In genomic region chr6:139690007-139690406, GRCh38 we compare ENCODE assay signal across 26 cellular contexts.
"Had no signal": no experiment of that assay in that cellular context is flagged by ENCODE, and none has a peak within 500 bp of the region (broad histone marks: within the 10 kb centered on the region; RNA-seq: fewer than 3 reads in every experiment).

No MANE protein-coding gene starts in this region.

- H3K9ac ChIP-seq: KMS-11, SK-N-SH had no signal

- H3K4me1 Mint-ChIP-seq: activated CD4-positive, alpha-beta T cell treated with anti-CD3 and anti-CD28 coated beads for 36 hours; activated naive CD4-positive, alpha-beta T cell treated with anti-CD3 and anti-CD28 coated beads, Interleukin-2, amount 10 ng/mL, durations not matched to agents 7 days and 5 days; activated naive CD8-positive, alpha-beta T cell treated with anti-CD3 and anti-CD28 coated beads for 36 hours had no signal

- H3K9me3 ChIP-seq: SK-N-SH had no signal

- ATAC-seq: activated CD4-positive, alpha-beta T cell treated with anti-CD3 and anti-CD28 coated beads for 36 hours; activated T-cell treated with anti-CD3 and anti-CD28 coated beads, Interleukin-2, amount 50 U/mL, for 72 hours; Panc1; Right ventricle myocardium inferior had no signal

- H3K4me2 ChIP-seq: KMS-11, SK-N-SH had no signal

- DNase-seq: activated CD4-positive, alpha-beta memory T cell treated with anti-CD3 and anti-CD28 coated beads, Interleukin-2, amount 10 ng/mL, durations not matched to agents 7 days and 5 days; activated CD4-positive, alpha-beta T cell treated with anti-CD3 and anti-CD28 coated beads for 36 hours; activated CD4-positive, alpha-beta T cell treated with anti-CD3 and anti-CD28 coated beads, Interleukin-2, amount 50 U/mL, for 1 hour; activated gamma-delta T cell treated with Interleukin-2 at 50 U/mL for 16 hours; activated naive CD4-positive, alpha-beta T cell treated with anti-CD3 and anti-CD28 coated beads, Interleukin-2, amount 10 ng/mL, durations not matched to agents 7 days and 5 days; activated naive CD8-positive, alpha-beta T cell treated with anti-CD3 and anti-CD28 coated beads for 36 hours; activated T-cell treated with anti-CD3 and anti-CD28 coated beads for 4 hours; activated T-cell treated with anti-CD3 and anti-CD28 coated beads, Interleukin-2, amount 50 U/mL, for 72 hours; caudate nucleus; MM.1S; NCI-H1105; NCI-H1436; NCI-H1694 treated with DMSO at 0.1 percent for 48 hours; NCI-H2029 treated with DMSO at 0.1 percent for 48 hours; NCI-H510A treated with DMSO at 0.1 percent for 48 hours; NCI-H69; NK-92 treated with Interleukin-12 subunit alpha and Interleukin-12 subunit beta, amount 100 ng/mL, for 24 hours; OCI-M1; RPMI8226; SK-N-SH; T-helper 1 cell had no signal

- H3K4me3 Mint-ChIP-seq: activated CD4-positive, alpha-beta memory T cell treated with anti-CD3 and anti-CD28 coated beads, Interleukin-2, amount 10 ng/mL, durations not matched to agents 7 days and 5 days; activated CD4-positive, alpha-beta T cell treated with anti-CD3 and anti-CD28 coated beads for 36 hours; activated naive CD4-positive, alpha-beta T cell treated with anti-CD3 and anti-CD28 coated beads, Interleukin-2, amount 10 ng/mL, durations not matched to agents 7 days and 5 days; activated naive CD8-positive, alpha-beta T cell treated with anti-CD3 and anti-CD28 coated beads for 36 hours; activated T-cell treated with anti-CD3 and anti-CD28 coated beads, Interleukin-2, amount 50 U/mL, for 72 hours had no signal

- H3K27ac ChIP-seq: KMS-11, VCaP had no signal

- H3K9me3 Mint-ChIP-seq: activated CD4-positive, alpha-beta memory T cell treated with anti-CD3 and anti-CD28 coated beads, Interleukin-2, amount 10 ng/mL, durations not matched to agents 7 days and 5 days; activated naive CD4-positive, alpha-beta T cell treated with anti-CD3 and anti-CD28 coated beads, Interleukin-2, amount 10 ng/mL, durations not matched to agents 7 days and 5 days; activated naive CD8-positive, alpha-beta T cell treated with anti-CD3 and anti-CD28 coated beads for 36 hours; activated T-cell treated with anti-CD3 and anti-CD28 coated beads, Interleukin-2, amount 50 U/mL, for 72 hours; activated T-helper 2 cell treated with anti-CD3 and anti-CD28 coated beads, Interferon-gamma antibody, Interleukin-2, Interleukin-4, amounts not matched to agents 10 μg/mL and 5 μg/mL and 100 μg/mL, durations not matched to agents 14 hours and 24 hours and 36 hours had no signal

- H3K36me3 Mint-ChIP-seq: activated naive CD4-positive, alpha-beta T cell treated with anti-CD3 and anti-CD28 coated beads, Interleukin-2, amount 10 ng/mL, durations not matched to agents 7 days and 5 days; activated naive CD8-positive, alpha-beta T cell treated with anti-CD3 and anti-CD28 coated beads for 36 hours had no signal

- H3K27me3 Mint-ChIP-seq: activated naive CD4-positive, alpha-beta T cell treated with anti-CD3 and anti-CD28 coated beads, Interleukin-2, amount 10 ng/mL, durations not matched to agents 7 days and 5 days had no signal

- H3K27ac Mint-ChIP-seq: activated CD4-positive, alpha-beta memory T cell treated with anti-CD3 and anti-CD28 coated beads, Interleukin-2, amount 10 ng/mL, durations not matched to agents 7 days and 5 days; activated CD4-positive, alpha-beta T cell treated with anti-CD3 and anti-CD28 coated beads for 36 hours; activated naive CD4-positive, alpha-beta T cell treated with anti-CD3 and anti-CD28 coated beads, Interleukin-2, amount 10 ng/mL, durations not matched to agents 7 days and 5 days; activated naive CD8-positive, alpha-beta T cell treated with anti-CD3 and anti-CD28 coated beads for 36 hours; activated T-cell treated with anti-CD3 and anti-CD28 coated beads, Interleukin-2, amount 50 U/mL, for 72 hours; activated T-helper 2 cell treated with anti-CD3 and anti-CD28 coated beads, Interferon-gamma antibody, Interleukin-2, Interleukin-4, amounts not matched to agents 10 μg/mL and 5 μg/mL and 100 μg/mL, durations not matched to agents 14 hours and 24 hours and 36 hours had no signal
